In genomic region chr12:10351457-10351856, GRCh38 we compare ENCODE assay signal across 5 cellular contexts. TPM values are rescaled to one million over a fixed set of nuclear protein-coding genes. Genes with fewer than 3 reads are reported as not detected.
"Had no signal": no experiment of that assay in that cellular context is flagged by ENCODE, and none has a peak within 500 bp of the region (broad histone marks: within the 10 kb centered on the region; RNA-seq: fewer than 3 reads in every experiment).

No MANE protein-coding gene starts in this region.

RNA-seq across cellular contexts. Expression of gene KLRK1, which starts 38.4 kb away (rescaled TPM):
- total RNA-seq: HepG2, HT1080, IMR-90 had no signal
- polyA plus RNA-seq: HepG2, IMR-90 had no signal

RNA-seq across cellular contexts. Expression of gene KLRD1, which starts 43.8 kb away (rescaled TPM):
- total RNA-seq: HepG2, HT-29, HT1080 had no signal

RNA-seq across cellular contexts. Expression of gene KLRC4, which starts 58.1 kb away (rescaled TPM):
- total RNA-seq: HepG2, HT-29, HT1080, IMR-90 had no signal
- polyA plus RNA-seq: IgD-negative memory B cell, IMR-90 had no signal
